Comparison of ENCODE assay signal across 2 cellular contexts in the genomic region with DNA sequence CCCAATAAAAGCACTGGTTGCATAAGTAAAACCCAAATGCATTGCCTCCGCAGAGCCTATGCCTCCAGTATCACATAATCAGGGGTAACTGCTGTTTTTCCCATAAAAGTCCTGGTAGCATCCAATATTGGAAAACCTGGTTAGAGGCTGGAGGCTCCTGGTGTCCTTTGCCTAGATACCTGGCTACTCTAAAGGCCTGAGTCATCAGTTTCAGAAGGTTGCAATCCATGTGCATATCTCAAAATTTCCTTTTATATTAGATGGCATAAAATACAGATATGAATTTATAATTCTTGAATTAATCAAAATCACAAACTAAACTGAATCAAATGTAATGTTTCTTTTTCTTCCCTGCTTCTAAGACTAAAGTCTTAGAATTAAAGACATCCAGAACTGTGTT.
TF ChIP-seq lines count a peak whose summit lies in the region.

No MANE protein-coding gene starts in this region.

TF ChIP-seq in HepG2, 621 proteins besides CTCF, POLR2A, EP300 and RAD21:
- TF ChIP-seq ZNF607 (CRISPR knock-in tag; IDR thresholded peaks at IDR 0.05; ENCODE audit: borderline replicate concordance) = no peak
- TF ChIP-seq, protein P1, sequence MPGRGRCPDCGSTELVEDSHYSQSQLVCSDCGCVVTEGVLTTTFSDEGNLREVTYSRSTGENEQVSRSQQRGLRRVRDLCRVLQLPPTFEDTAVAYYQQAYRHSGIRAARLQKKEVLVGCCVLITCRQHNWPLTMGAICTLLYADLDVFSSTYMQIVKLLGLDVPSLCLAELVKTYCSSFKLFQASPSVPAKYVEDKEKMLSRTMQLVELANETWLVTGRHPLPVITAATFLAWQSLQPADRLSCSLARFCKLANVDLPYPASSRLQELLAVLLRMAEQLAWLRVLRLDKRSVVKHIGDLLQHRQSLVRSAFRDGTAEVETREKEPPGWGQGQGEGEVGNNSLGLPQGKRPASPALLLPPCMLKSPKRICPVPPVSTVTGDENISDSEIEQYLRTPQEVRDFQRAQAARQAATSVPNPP (CRISPR knock-in tag; IDR thresholded peaks at IDR 0.05) = no peak
- TF ChIP-seq, protein P2, sequence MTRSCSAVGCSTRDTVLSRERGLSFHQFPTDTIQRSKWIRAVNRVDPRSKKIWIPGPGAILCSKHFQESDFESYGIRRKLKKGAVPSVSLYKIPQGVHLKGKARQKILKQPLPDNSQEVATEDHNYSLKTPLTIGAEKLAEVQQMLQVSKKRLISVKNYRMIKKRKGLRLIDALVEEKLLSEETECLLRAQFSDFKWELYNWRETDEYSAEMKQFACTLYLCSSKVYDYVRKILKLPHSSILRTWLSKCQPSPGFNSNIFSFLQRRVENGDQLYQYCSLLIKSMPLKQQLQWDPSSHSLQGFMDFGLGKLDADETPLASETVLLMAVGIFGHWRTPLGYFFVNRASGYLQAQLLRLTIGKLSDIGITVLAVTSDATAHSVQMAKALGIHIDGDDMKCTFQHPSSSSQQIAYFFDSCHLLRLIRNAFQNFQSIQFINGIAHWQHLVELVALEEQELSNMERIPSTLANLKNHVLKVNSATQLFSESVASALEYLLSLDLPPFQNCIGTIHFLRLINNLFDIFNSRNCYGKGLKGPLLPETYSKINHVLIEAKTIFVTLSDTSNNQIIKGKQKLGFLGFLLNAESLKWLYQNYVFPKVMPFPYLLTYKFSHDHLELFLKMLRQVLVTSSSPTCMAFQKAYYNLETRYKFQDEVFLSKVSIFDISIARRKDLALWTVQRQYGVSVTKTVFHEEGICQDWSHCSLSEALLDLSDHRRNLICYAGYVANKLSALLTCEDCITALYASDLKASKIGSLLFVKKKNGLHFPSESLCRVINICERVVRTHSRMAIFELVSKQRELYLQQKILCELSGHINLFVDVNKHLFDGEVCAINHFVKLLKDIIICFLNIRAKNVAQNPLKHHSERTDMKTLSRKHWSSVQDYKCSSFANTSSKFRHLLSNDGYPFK (CRISPR knock-in tag; IDR thresholded peaks at IDR 0.05; ENCODE audit: borderline replicate concordance) = no peak
- TF ChIP-seq ZNF101 (CRISPR knock-in tag; IDR thresholded peaks at IDR 0.05; ENCODE audit: borderline replicate concordance, low read depth) = no peak
- no peak for TF ChIP-seq ZNF510 (CRISPR knock-in tag; IDR thresholded peaks at IDR 0.05; ENCODE audit: low read depth)
- TF ChIP-seq MAFK (conservative IDR thresholded peaks at IDR 0.05 in 1 of 2, IDR thresholded peaks at IDR 0.05 in 1 of 2; ENCODE audit: low read length in 2 of 2) = peak; percentile 78 to 90
- peak; percentile 79 for TF ChIP-seq MAFF (IDR thresholded peaks at IDR 0.05; ENCODE audit: low read depth, low read length)

TF ChIP-seq in H1, 55 proteins besides CTCF, POLR2A, EP300 and RAD21:
- TF ChIP-seq CHD2 (IDR thresholded peaks at IDR 0.05; ENCODE audit: low read length) (no peak), EZH2 (IDR thresholded peaks at IDR 0.05; ENCODE audit: low read depth, low read length, severe bottlenecking) (no peak), RBBP5 (IDR thresholded peaks at IDR 0.05; ENCODE audit: borderline replicate concordance, low read depth, low read length) (no peak), MAFK (IDR thresholded peaks at IDR 0.05; ENCODE audit: low read depth, low read length) (0 out of 2 replicates have a peak, but pooled peaks have one; percentile 30)
